ENCODE assay signal across 10 cellular contexts in genomic region chr2:134287323-134287722, GRCh38. TPM values are rescaled to one million over a fixed set of nuclear protein-coding genes. Genes with fewer than 3 reads are reported as not detected.
A peak's percentile ranks its signal among the peaks of the same experiment; 100 is the strongest.
DNase-seq lines count a peak whose midpoint lies in the region; ATAC-seq lines count a peak whose summit lies in the region.
"Had no signal": no experiment of that assay in that cellular context is flagged by ENCODE, and none has a peak within 500 bp of the region (broad histone marks: within the 10 kb centered on the region; RNA-seq: fewer than 3 reads in every experiment).

No MANE protein-coding gene starts in this region.

- H3K4me3 Mint-ChIP-seq in activated CD8-positive, alpha-beta memory T cell treated with anti-CD3 and anti-CD28 coated beads, Interleukin-2, amount 10 ng/mL, durations not matched to agents 7 days and 5 days: no peak overlapping the region
- H3K4me3 Mint-ChIP-seq in naive thymus-derived CD4-positive, alpha-beta T cell: peak overlapping the region in 6 of 10 donors; percentile 23 to 46 (median 34)

- intact Hi-C loops in naive thymus-derived CD4-positive, alpha-beta T cell (cut with micrococcal nuclease): no loop called here

- no peaks in the 10 kb centered on the region for H3K9me3 Mint-ChIP-seq in activated CD8-positive, alpha-beta memory T cell treated with anti-CD3 and anti-CD28 coated beads, Interleukin-2, amount 10 ng/mL, durations not matched to agents 7 days and 5 days (ENCODE audit: low read depth)
- H3K9me3 Mint-ChIP-seq in naive thymus-derived CD4-positive, alpha-beta T cell: no peaks in the 10 kb centered on the region

- no peaks in the 10 kb centered on the region for H3K27me3 ChIP-seq in naive thymus-derived CD4-positive, alpha-beta T cell (ENCODE audit: control insufficient read depth in 2 of 2, insufficient read depth in 2 of 2, low read length in 2 of 2)
- H3K27me3 ChIP-seq: SJSA1 had no signal

- H3K4me1 ChIP-seq in naive thymus-derived CD4-positive, alpha-beta T cell (ENCODE audit: control insufficient read depth in 2 of 2, insufficient read depth in 2 of 2, low read length in 2 of 2): peaks cover 63 to 78% of the 10 kb centered on the region in 2 donors
- H3K4me1 ChIP-seq: SJSA1 had no signal

- H3K27me3 Mint-ChIP-seq in activated CD8-positive, alpha-beta memory T cell treated with anti-CD3 and anti-CD28 coated beads, Interleukin-2, amount 10 ng/mL, durations not matched to agents 7 days and 5 days: peaks cover 27% of the 10 kb centered on the region
- H3K27me3 Mint-ChIP-seq in naive thymus-derived CD4-positive, alpha-beta T cell: peaks cover 0 to 8% (median 0%) of the 10 kb centered on the region in 5 donors

- peak; percentile 48 for DNase-seq in activated CD8-positive, alpha-beta memory T cell treated with anti-CD3 and anti-CD28 coated beads, Interleukin-2, amount 10 ng/mL, durations not matched to agents 7 days and 5 days
- DNase-seq in activated CD8-positive, alpha-beta memory T cell treated with anti-CD3 and anti-CD28 coated beads, Interleukin-2, amount 50 U/mL, for 4 hours: no peak
- DNase-seq in naive thymus-derived CD4-positive, alpha-beta T cell: no peak
- DNase-seq in NCI-H2107 treated with DMSO at 0.1 percent for 48 hours (lab: John Stamatoyannopoulos, UW; ENCODE audit: unreplicated experiment) (no peak), SIG-M5 (lab: John Stamatoyannopoulos, UW) (no peak), amniotic stem cell (lab: John Stamatoyannopoulos, UW) (no peak)
- DNase-seq: NCI-H1417 treated with DMSO at 0.1 percent for 48 hours had no signal

- H3K4me1 Mint-ChIP-seq in activated CD8-positive, alpha-beta memory T cell treated with anti-CD3 and anti-CD28 coated beads, Interleukin-2, amount 10 ng/mL, durations not matched to agents 7 days and 5 days: peaks cover 27% of the 10 kb centered on the region
- peaks cover 0 to 42% (median 32%) of the 10 kb centered on the region in 7 donors for H3K4me1 Mint-ChIP-seq in naive thymus-derived CD4-positive, alpha-beta T cell

- CTCF ChIA-PET in activated CD8-positive, alpha-beta memory T cell treated with anti-CD3 and anti-CD28 coated beads, Interleukin-2, amount 10 ng/mL, durations not matched to agents 7 days and 5 days (lab: Charles Lee): interaction anchor here (0.9 to 1.3 kb wide), 2 partner anchors 42 to 167 kb away, joined by 3 to 4 read pairs; no protein-coding TSS in a partner anchor
- CTCF ChIA-PET in naive thymus-derived CD4-positive, alpha-beta T cell (lab: Charles Lee): no interaction called here

- peaks cover 5% of the 10 kb centered on the region for H3K36me3 Mint-ChIP-seq in activated CD8-positive, alpha-beta memory T cell treated with anti-CD3 and anti-CD28 coated beads, Interleukin-2, amount 10 ng/mL, durations not matched to agents 7 days and 5 days
- H3K36me3 Mint-ChIP-seq in naive thymus-derived CD4-positive, alpha-beta T cell: peaks cover 0 to 21% (median 0%) of the 10 kb centered on the region in 5 donors

- POLR2A ChIA-PET in naive thymus-derived CD4-positive, alpha-beta T cell (lab: Charles Lee): no interaction called here

- H3K27ac Mint-ChIP-seq in activated CD8-positive, alpha-beta memory T cell treated with anti-CD3 and anti-CD28 coated beads, Interleukin-2, amount 10 ng/mL, durations not matched to agents 7 days and 5 days: no peak overlapping the region
- peak overlapping the region in 6 of 9 donors; percentile 1 to 67 (median 44) for H3K27ac Mint-ChIP-seq in naive thymus-derived CD4-positive, alpha-beta T cell

- no peak overlapping the region for H3K4me3 ChIP-seq in naive thymus-derived CD4-positive, alpha-beta T cell (ENCODE audit: low read length)
- H3K4me3 ChIP-seq: SJSA1 had no signal

- no peaks in the 10 kb centered on the region for H3K9me3 ChIP-seq in naive thymus-derived CD4-positive, alpha-beta T cell (ENCODE audit: control insufficient read depth in 2 of 3, low read length in 3 of 3)
- H3K9me3 ChIP-seq: SJSA1 had no signal

- ATAC-seq in activated CD8-positive, alpha-beta memory T cell treated with anti-CD3 and anti-CD28 coated beads, Interleukin-2, amount 10 ng/mL, durations not matched to agents 7 days and 5 days: no peak
- peak; percentile 48 for ATAC-seq in GM21723 (IDR thresholded peaks at IDR 0.05; ENCODE audit: unreplicated experiment)
- ATAC-seq in HG03460 (IDR thresholded peaks at IDR 0.05; ENCODE audit: unreplicated experiment): peak; percentile 37
- ATAC-seq in naive thymus-derived CD4-positive, alpha-beta T cell: peak; percentile 17

- no peaks in the 10 kb centered on the region for H3K36me3 ChIP-seq in naive thymus-derived CD4-positive, alpha-beta T cell (ENCODE audit: control insufficient read depth in 2 of 3, insufficient read depth in 3 of 3, low read length in 3 of 3)
- H3K36me3 ChIP-seq: SJSA1 had no signal

- H3K27ac ChIP-seq in naive thymus-derived CD4-positive, alpha-beta T cell (ENCODE audit: low read depth, low read length): no peak overlapping the region
- H3K27ac ChIP-seq: SJSA1 had no signal

RNA-seq across cellular contexts. Expression of gene MGAT5, which starts 33.5 kb away (rescaled TPM):
- total RNA-seq in activated CD8-positive, alpha-beta memory T cell treated with anti-CD3 and anti-CD28 coated beads, Interleukin-2, amount 10 ng/mL, durations not matched to agents 7 days and 5 days: 10 to 100 TPM; 40.3 to 43.6 TPM
- 10 to 100 TPM; 35.5 to 48.0 (median 40.3) TPM for total RNA-seq in naive thymus-derived CD4-positive, alpha-beta T cell
- polyA plus RNA-seq in naive thymus-derived CD4-positive, alpha-beta T cell: 1 to 10 TPM; 5.3 to 8.5 TPM
